In the genomic region with DNA sequence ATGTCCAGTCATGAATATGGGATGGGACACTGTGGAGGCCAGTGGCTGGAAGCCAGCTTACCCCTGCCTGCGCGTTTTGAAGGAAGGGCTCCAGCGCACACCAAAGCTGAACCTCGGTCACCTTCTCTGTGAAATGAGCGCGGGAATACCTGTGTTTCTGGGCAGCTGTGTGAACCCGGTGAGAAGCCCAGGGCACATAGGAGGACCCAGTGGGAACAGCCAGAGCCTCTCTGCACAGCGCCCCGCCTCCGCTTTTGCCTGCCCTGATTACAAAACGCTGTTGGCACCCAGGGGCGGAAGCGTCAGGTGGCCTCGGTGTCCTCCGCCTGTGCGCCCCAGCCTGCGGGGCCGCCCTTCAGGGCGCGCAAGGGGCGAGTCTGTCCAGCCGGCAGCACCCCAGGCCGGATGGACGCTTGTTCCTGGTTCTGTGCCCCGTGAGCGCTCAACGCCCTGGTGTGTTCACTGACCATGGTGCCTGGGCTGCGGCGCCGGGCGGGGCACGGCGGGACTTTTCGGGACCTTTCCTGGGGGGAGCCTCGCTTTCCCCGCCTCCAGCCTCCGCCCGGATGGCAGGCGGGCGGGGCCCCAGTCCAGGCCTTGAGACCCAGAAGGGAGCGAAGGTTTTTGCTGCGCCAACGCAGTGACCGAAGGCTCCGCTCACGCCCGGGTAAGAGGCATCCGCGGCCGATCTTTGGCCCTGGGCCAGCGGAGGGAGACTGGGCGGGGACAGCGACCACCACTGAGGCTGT, we compare ENCODE assay signal across 8 cellular contexts. TPM values are rescaled to one million over a fixed set of nuclear protein-coding genes. Genes with fewer than 3 reads are reported as not detected.
DNase-seq lines count a peak whose midpoint lies in the region; ATAC-seq and TF ChIP-seq lines count a peak whose summit lies in the region.

TSS of gene SQOR (plus strand) at position 588 of the 749 bp plus-strand sequence. CDS start 23,895 bp downstream, outside the sequence.

- CTCF ChIA-PET in RWPE1 (lab: Yijun Ruan, JAX): interaction anchor here (0.6 to 1.5 kb wide), 2 partner anchors 13 to 471 kb away, joined by 3 read pairs; no protein-coding TSS in a partner anchor
- CTCF ChIA-PET in activated naive CD4-positive, alpha-beta T cell treated with anti-CD3 and anti-CD28 coated beads, Interleukin-2, amount 10 ng/mL, durations not matched to agents 7 days and 5 days (lab: Charles Lee): interaction anchor here (1.0 to 3.5 kb wide), 5 partner anchors 13 to 205 kb away, joined by 3 to 21 read pairs (median 3); no protein-coding TSS in a partner anchor

- TF ChIP-seq CTCF in RWPE1 (conservative IDR thresholded peaks at IDR 0.05; ENCODE audit: low read depth): no peak
- no peak for TF ChIP-seq CTCF in type B pancreatic cell (conservative IDR thresholded peaks at IDR 0.05)

- peak within 1 kb of the TSS; percentile 94 for H3K27ac Mint-ChIP-seq in activated naive CD4-positive, alpha-beta T cell treated with anti-CD3 and anti-CD28 coated beads, Interleukin-2, amount 10 ng/mL, durations not matched to agents 7 days and 5 days
- peak within 1 kb of the TSS; percentile 56 for H3K27ac Mint-ChIP-seq in type B pancreatic cell

- peaks cover 52% of the 10 kb centered on the region for H3K4me1 Mint-ChIP-seq in activated naive CD4-positive, alpha-beta T cell treated with anti-CD3 and anti-CD28 coated beads, Interleukin-2, amount 10 ng/mL, durations not matched to agents 7 days and 5 days
- peaks cover 15% of the 10 kb centered on the region for H3K4me1 Mint-ChIP-seq in type B pancreatic cell (ENCODE audit: unreplicated experiment)

- H3K27ac ChIP-seq in RWPE1: peak within 1 kb of the TSS; percentile 95

- ATAC-seq in GM19023 (IDR thresholded peaks at IDR 0.05; ENCODE audit: unreplicated experiment) (peak; percentile 80), HG03175 (IDR thresholded peaks at IDR 0.05; ENCODE audit: unreplicated experiment) (peak; percentile 71)

- H3K27me3 Mint-ChIP-seq in activated naive CD4-positive, alpha-beta T cell treated with anti-CD3 and anti-CD28 coated beads, Interleukin-2, amount 10 ng/mL, durations not matched to agents 7 days and 5 days: peaks cover 13% of the 10 kb centered on the region
- peaks cover 41% of the 10 kb centered on the region for H3K27me3 Mint-ChIP-seq in type B pancreatic cell

- peak; percentile 71 to 79 for DNase-seq in AML-193 (lab: John Stamatoyannopoulos, UW)
- DNase-seq in RWPE1 (ENCODE audit: low spot score): peak; percentile 83
- DNase-seq in activated naive CD4-positive, alpha-beta T cell treated with anti-CD3 and anti-CD28 coated beads, Interleukin-2, amount 10 ng/mL, durations not matched to agents 7 days and 5 days: peak; percentile 81
- DNase-seq in head of caudate nucleus: peak in 40 of 42 donors; percentile 18 to 69 (median 46)
- DNase-seq in pons (ENCODE audit: low spot score): peak; percentile 56
- DNase-seq in type B pancreatic cell (ENCODE audit: extremely low spot score, unreplicated experiment): peak; percentile 73

- intact Hi-C loops in head of caudate nucleus (cut with DNase I): no loop called here

- H3K4me3 Mint-ChIP-seq in activated naive CD4-positive, alpha-beta T cell treated with anti-CD3 and anti-CD28 coated beads, Interleukin-2, amount 10 ng/mL, durations not matched to agents 7 days and 5 days: peak within 1 kb of the TSS; percentile 100
- H3K4me3 Mint-ChIP-seq in type B pancreatic cell: peak within 1 kb of the TSS; percentile 89

- no peaks in the 10 kb centered on the region for H3K9me3 Mint-ChIP-seq in activated naive CD4-positive, alpha-beta T cell treated with anti-CD3 and anti-CD28 coated beads, Interleukin-2, amount 10 ng/mL, durations not matched to agents 7 days and 5 days
- H3K9me3 Mint-ChIP-seq in type B pancreatic cell: no peaks in the 10 kb centered on the region

- peaks cover 32% of the 10 kb centered on the region for H3K36me3 Mint-ChIP-seq in activated naive CD4-positive, alpha-beta T cell treated with anti-CD3 and anti-CD28 coated beads, Interleukin-2, amount 10 ng/mL, durations not matched to agents 7 days and 5 days
- no peaks in the 10 kb centered on the region for H3K36me3 Mint-ChIP-seq in type B pancreatic cell

- POLR2A ChIA-PET in RWPE1 (lab: Yijun Ruan, JAX; ENCODE audit: low non-redundant PET): no interaction called here

RNA-seq across cellular contexts. Expression of gene SQOR, which starts in this region (rescaled TPM):
- total RNA-seq in type B pancreatic cell (ENCODE audit: low replicate concordance): 6.7 and 9.2 TPM in 2 replicates

Comparison
In these comparisons a context has a peak if more than half of its experiments do, and no peak if none do; other contexts are left out.
1. Peak in every context shown above with its lines: DNase-seq, ATAC-seq and H3K27ac ChIP-seq.